ENCODE assay signal across 26 cellular contexts in genomic region chr7:124799448-124799847, GRCh38. TPM values are rescaled to one million over a fixed set of nuclear protein-coding genes. Genes with fewer than 3 reads are reported as not detected.
"Had no signal": no experiment of that assay in that cellular context is flagged by ENCODE, and none has a peak within 500 bp of the region (broad histone marks: within the 10 kb centered on the region; RNA-seq: fewer than 3 reads in every experiment).

No MANE protein-coding gene starts in this region.

- ATAC-seq: left colon; mucosa of descending colon; naive thymus-derived CD4-positive, alpha-beta T cell; natural killer cell treated with Interleukin-12 subunit alpha and Interleukin-12 subunit beta and Interleukin-15 and Interleukin-18, amount 100 ng/mL, for 72 hours; right lobe of liver; stimulated activated naive B cell treated with anti-CD40 and anti-IgM and Interleukin-4, amounts not matched to agents 10 μg/mL and 1 μg/mL and 100 μg/mL, for 72 hours; stimulated activated naive CD8-positive, alpha-beta T cell treated with anti-CD3 and anti-CD28 coated beads, Interleukin-15, Interleukin-2, amounts not matched to agents 100 U/mL and 50 U/mL, for 24 hours; upper lobe of right lung had no signal

- H3K4me3 Mint-ChIP-seq: immature natural killer cell; mesothelial cell of epicardium; naive thymus-derived CD4-positive, alpha-beta T cell; natural killer cell treated with Interleukin-12 subunit alpha and Interleukin-12 subunit beta and Interleukin-15 and Interleukin-18, amount 100 ng/mL, for 72 hours; stimulated activated naive B cell treated with anti-CD40 and anti-IgM and Interleukin-4, amounts not matched to agents 10 μg/mL and 1 μg/mL and 100 μg/mL, for 72 hours had no signal

- H3K4me1 Mint-ChIP-seq: immature natural killer cell; mesothelial cell of epicardium; stimulated activated naive B cell treated with anti-CD40 and anti-IgM and Interleukin-4, amounts not matched to agents 10 μg/mL and 1 μg/mL and 100 μg/mL, for 72 hours had no signal

- H3K36me3 Mint-ChIP-seq: immature natural killer cell; mesothelial cell of epicardium; naive thymus-derived CD4-positive, alpha-beta T cell had no signal

- H3K36me3 ChIP-seq: left ventricle myocardium inferior, ovary, right atrium auricular region, right lobe of liver, stomach, thyroid gland, transverse colon, upper lobe of right lung had no signal

- H3K4me1 ChIP-seq: left ventricle myocardium inferior, right atrium auricular region, right lobe of liver, stomach, testis, thyroid gland, transverse colon, upper lobe of right lung had no signal

- H3K27me3 ChIP-seq: ovary, right atrium auricular region, right lobe of liver, stomach, testis, thyroid gland, transverse colon, upper lobe of right lung had no signal

- H3K27me3 Mint-ChIP-seq: progenitor cell of endocrine pancreas had no signal

- H3K4me3 ChIP-seq: left ventricle myocardium inferior, lung, mucosa of descending colon, ovary, right atrium auricular region, right lobe of liver, stomach, testis, thyroid gland, transverse colon, upper lobe of right lung had no signal

- H3K27ac ChIP-seq: left ventricle myocardium inferior, ovary, right atrium auricular region, right lobe of liver, stomach, testis, thyroid gland, transverse colon, upper lobe of right lung had no signal

- H3K9me3 ChIP-seq: mucosa of descending colon, ovary, right lobe of liver, stomach, testis, thyroid gland, transverse colon, upper lobe of right lung had no signal

- DNase-seq: hypothalamus; immature natural killer cell; kidney; left colon; left ventricle myocardium inferior; mesendoderm; mucosa of descending colon; naive thymus-derived CD4-positive, alpha-beta T cell; ovary; right lobe of liver; stimulated activated CD4-positive, alpha-beta T cell treated with anti-CD3 and anti-CD28 coated beads, Interleukin-12 subunit alpha, Interleukin-12 subunit beta, amount 100 ng/mL, for 4 hours; stimulated activated CD4-positive, alpha-beta T cell treated with anti-CD3 and anti-CD28 coated beads, Interleukin-15, amount 100 ng/mL, for 24 hours; stimulated activated CD4-positive, alpha-beta T cell treated with anti-CD3 and anti-CD28 coated beads, Interleukin-2, amount 100 ng/mL, for 24 hours; stimulated activated CD4-positive, alpha-beta T cell treated with anti-CD3 and anti-CD28 coated beads, Interleukin-4, amount 100 ng/mL, for 1 hour; stimulated activated naive B cell treated with anti-CD40 and anti-IgM and Interleukin-4, amounts not matched to agents 10 μg/mL and 1 μg/mL and 100 μg/mL, for 72 hours; stimulated activated naive CD8-positive, alpha-beta T cell treated with anti-CD3 and anti-CD28 coated beads, Interleukin-15, Interleukin-2, amounts not matched to agents 100 U/mL and 50 U/mL, for 24 hours; stomach; testis; thyroid gland; transverse colon; upper lobe of right lung had no signal

- H3K27ac Mint-ChIP-seq: immature natural killer cell; mesothelial cell of epicardium; naive thymus-derived CD4-positive, alpha-beta T cell; natural killer cell treated with Interleukin-12 subunit alpha and Interleukin-12 subunit beta and Interleukin-15 and Interleukin-18, amount 100 ng/mL, for 72 hours; progenitor cell of endocrine pancreas; stimulated activated naive B cell treated with anti-CD40 and anti-IgM and Interleukin-4, amounts not matched to agents 10 μg/mL and 1 μg/mL and 100 μg/mL, for 72 hours had no signal

RNA-seq across cellular contexts. Expression of gene GPR37, which starts 33.9 kb away (rescaled TPM):
- total RNA-seq: left ventricle myocardium inferior; naive thymus-derived CD4-positive, alpha-beta T cell; natural killer cell treated with Interleukin-12 subunit alpha and Interleukin-12 subunit beta and Interleukin-15 and Interleukin-18, amount 100 ng/mL, for 72 hours had no signal
- polyA plus RNA-seq: immature natural killer cell; naive thymus-derived CD4-positive, alpha-beta T cell had no signal
